16 cellular contexts compared by ENCODE assay signal in genomic region chr17:65711671-65712276, GRCh38.
DNase-seq lines count a peak whose midpoint lies in the region; ATAC-seq and TF ChIP-seq lines count a peak whose summit lies in the region.
"Had no signal": no experiment of that assay in that cellular context is flagged by ENCODE, and none has a peak within 500 bp of the region (broad histone marks: within the 10 kb centered on the region; RNA-seq: fewer than 3 reads in every experiment).

No MANE protein-coding gene starts in this region.

- ATAC-seq in stimulated activated naive CD8-positive, alpha-beta T cell treated with anti-CD3 and anti-CD28 coated beads, Interleukin-15, Interleukin-2, amounts not matched to agents 100 U/mL and 50 U/mL, for 24 hours, result no peak
- peak; percentile 49 for ATAC-seq in activated T-helper 17 cell treated with anti-CD3 and anti-CD28 coated beads, Interleukin-2, amount 50 U/mL, for 72 hours (replicated peaks)
- peak; percentile 46 for ATAC-seq in left lobe of liver
- no peak for ATAC-seq in HG03045 (IDR thresholded peaks at IDR 0.05; ENCODE audit: unreplicated experiment)
- ATAC-seq: PC-3, sciatic nerve had no signal

- peak overlapping the region in 1 of 2 donors; percentile 10 for H3K4me3 ChIP-seq in uterus

- CTCF ChIA-PET in HEK293T (lab: Yijun Ruan, JAX), result no interaction called here

- intact Hi-C loops in uterus (cut with DNase I; ENCODE audit: low total_unique reads), result no loop called here

- H3K9me3 Mint-ChIP-seq in stimulated activated naive CD8-positive, alpha-beta T cell treated with anti-CD3 and anti-CD28 coated beads, Interleukin-15, Interleukin-2, amounts not matched to agents 100 ng/mL and 50 ng/mL, for 24 hours, result no peaks in the 10 kb centered on the region
- H3K9me3 Mint-ChIP-seq in activated T-helper 17 cell treated with anti-CD3 and anti-CD28 coated beads, Interleukin-2, amount 50 U/mL, for 72 hours, result no peaks in the 10 kb centered on the region

- H3K27me3 ChIP-seq in uterus, result no peaks in the 10 kb centered on the region

- no peaks in the 10 kb centered on the region for H3K36me3 Mint-ChIP-seq in stimulated activated naive CD8-positive, alpha-beta T cell treated with anti-CD3 and anti-CD28 coated beads, Interleukin-15, Interleukin-2, amounts not matched to agents 100 ng/mL and 50 ng/mL, for 24 hours (ENCODE audit: low read depth)
- H3K36me3 Mint-ChIP-seq in activated T-helper 17 cell treated with anti-CD3 and anti-CD28 coated beads, Interleukin-2, amount 50 U/mL, for 72 hours (ENCODE audit: low read depth), result no peaks in the 10 kb centered on the region

- H3K4me1 ChIP-seq in uterus, result no peaks in the 10 kb centered on the region

- no peaks in the 10 kb centered on the region for H3K27me3 Mint-ChIP-seq in stimulated activated naive CD8-positive, alpha-beta T cell treated with anti-CD3 and anti-CD28 coated beads, Interleukin-15, Interleukin-2, amounts not matched to agents 100 ng/mL and 50 ng/mL, for 24 hours
- H3K27me3 Mint-ChIP-seq in activated T-helper 17 cell treated with anti-CD3 and anti-CD28 coated beads, Interleukin-2, amount 50 U/mL, for 72 hours, result no peaks in the 10 kb centered on the region

- no peaks in the 10 kb centered on the region for H3K36me3 ChIP-seq in uterus

- H3K4me3 Mint-ChIP-seq in stimulated activated naive CD8-positive, alpha-beta T cell treated with anti-CD3 and anti-CD28 coated beads, Interleukin-15, Interleukin-2, amounts not matched to agents 100 ng/mL and 50 ng/mL, for 24 hours, result peak overlapping the region; percentile 54
- H3K4me3 Mint-ChIP-seq in activated T-helper 17 cell treated with anti-CD3 and anti-CD28 coated beads, Interleukin-2, amount 50 U/mL, for 72 hours, result peak overlapping the region; percentile 68

- H3K27ac ChIP-seq in uterus, result peak overlapping the region; percentile 78 to 82

- DNase-seq in stimulated activated naive CD8-positive, alpha-beta T cell treated with anti-CD3 and anti-CD28 coated beads, Interleukin-15, Interleukin-2, amounts not matched to agents 100 U/mL and 50 U/mL, for 24 hours, result no peak
- no peak for DNase-seq in left lobe of liver (ENCODE audit: low spot score)
- no peak for DNase-seq in uterus
- no peak for DNase-seq in DMS 273 (lab: John Stamatoyannopoulos, UW; ENCODE audit: unreplicated experiment)
- no peak for DNase-seq in HEK293T (ENCODE audit: extremely low spot score)
- DNase-seq: activated CD4-positive, CD25-positive, alpha-beta regulatory T cell treated with anti-CD3 and anti-CD28 coated beads, Interleukin-2, amount 50 U/mL, for 72 hours; cerebellar nuclear complex; IMR-90; NCI-H2081; NCI-H526 treated with DMSO at 0.1 percent for 48 hours; PC-3; stimulated activated CD4-positive, alpha-beta T cell treated with anti-CD3 and anti-CD28 coated beads, Interleukin-1b, Interleukin-23, amount 100 ng/mL, for 48 hours had no signal

- H3K27ac Mint-ChIP-seq in stimulated activated naive CD8-positive, alpha-beta T cell treated with anti-CD3 and anti-CD28 coated beads, Interleukin-15, Interleukin-2, amounts not matched to agents 100 ng/mL and 50 ng/mL, for 24 hours, result no peak overlapping the region
- H3K27ac Mint-ChIP-seq in activated T-helper 17 cell treated with anti-CD3 and anti-CD28 coated beads, Interleukin-2, amount 50 U/mL, for 72 hours, result no peak overlapping the region

- no peak for TF ChIP-seq CTCF in uterus (IDR thresholded peaks at IDR 0.05)

- POLR2A ChIA-PET in HEK293T (lab: Yijun Ruan, JAX), result no interaction called here

- no peak for TF ChIP-seq POLR2A in uterus (IDR thresholded peaks at IDR 0.05)

- peaks cover 10% of the 10 kb centered on the region for H3K4me1 Mint-ChIP-seq in stimulated activated naive CD8-positive, alpha-beta T cell treated with anti-CD3 and anti-CD28 coated beads, Interleukin-15, Interleukin-2, amounts not matched to agents 100 ng/mL and 50 ng/mL, for 24 hours (ENCODE audit: low read depth)
- peaks cover 12% of the 10 kb centered on the region for H3K4me1 Mint-ChIP-seq in activated T-helper 17 cell treated with anti-CD3 and anti-CD28 coated beads, Interleukin-2, amount 50 U/mL, for 72 hours

- no peaks in the 10 kb centered on the region for H3K9me3 ChIP-seq in uterus

TF ChIP-seq in HEK293T, 16 proteins besides CTCF, POLR2A, EP300 and RAD21:
- no peak for TF ChIP-seq NFRKB (IDR thresholded peaks at IDR 0.05)
- TF ChIP-seq HDGF (IDR thresholded peaks at IDR 0.05; ENCODE audit: borderline replicate concordance), result no peak
- no peak for TF ChIP-seq LEF1 (IDR thresholded peaks at IDR 0.05; ENCODE audit: borderline replicate concordance)
- TF ChIP-seq BHLHE40 (IDR thresholded peaks at IDR 0.05; ENCODE audit: borderline replicate concordance), result no peak
- TF ChIP-seq CTBP1 (IDR thresholded peaks at IDR 0.05; ENCODE audit: borderline replicate concordance), result no peak
- no peak for TF ChIP-seq TARDBP (IDR thresholded peaks at IDR 0.05)
- TF ChIP-seq ELF4 (IDR thresholded peaks at IDR 0.05), result no peak
- TF ChIP-seq SP1 (IDR thresholded peaks at IDR 0.05), result no peak
- TF ChIP-seq FOXK2 (IDR thresholded peaks at IDR 0.05), result no peak
- TF ChIP-seq ARNT (IDR thresholded peaks at IDR 0.05), result no peak
- TF ChIP-seq ZNF384 (IDR thresholded peaks at IDR 0.05), result no peak

Comparison
In these comparisons a context has a peak if more than half of its experiments do, and no peak if none do; other contexts are left out.
1. ATAC-seq: peak in activated T-helper 17 cell treated with anti-CD3 and anti-CD28 coated beads, Interleukin-2, amount 50 U/mL, for 72 hours (single experiment) and left lobe of liver (single experiment); none in stimulated activated naive CD8-positive, alpha-beta T cell treated with anti-CD3 and anti-CD28 coated beads, Interleukin-15, Interleukin-2, amounts not matched to agents 100 U/mL and 50 U/mL, for 24 hours (single experiment) and HG03045 (single experiment).